14 cellular contexts compared by ENCODE assay signal in genomic region chr7:120733143-120733542, GRCh38.
A peak's percentile ranks its signal among the peaks of the same experiment; 100 is the strongest.
DNase-seq lines count a peak whose midpoint lies in the region; ATAC-seq and TF ChIP-seq lines count a peak whose summit lies in the region.
"Had no signal": no experiment of that assay in that cellular context is flagged by ENCODE, and none has a peak within 500 bp of the region (broad histone marks: within the 10 kb centered on the region; RNA-seq: fewer than 3 reads in every experiment).

No MANE protein-coding gene starts in this region.

- no peaks in the 10 kb centered on the region for H3F3A ChIP-seq in PC-3 (ENCODE audit: low read length, unreplicated experiment)

- no peak overlapping the region for H2BK120ac ChIP-seq in trophoblast cell (ENCODE audit: insufficient read depth, low read length, poor library complexity)

- no peak overlapping the region for H3K14ac ChIP-seq in trophoblast cell (ENCODE audit: low read length)

- no peaks in the 10 kb centered on the region for H3K27me3 ChIP-seq in PC-3 (ENCODE audit: low read length)
- no peaks in the 10 kb centered on the region for H3K27me3 ChIP-seq in trophoblast cell (ENCODE audit: insufficient read depth, low read length)
- H3K27me3 ChIP-seq: ascending aorta, stomach had no signal

- no peaks in the 10 kb centered on the region for H3K79me1 ChIP-seq in trophoblast cell (ENCODE audit: low read length)

- H3K4me1 ChIP-seq in PC-3 (ENCODE audit: insufficient read depth, low read length), result peaks cover 9% of the 10 kb centered on the region
- H3K4me1 ChIP-seq in trophoblast cell (ENCODE audit: control insufficient read depth in 1 of 2, insufficient read depth in 2 of 2, low read length in 2 of 2), result no peaks in the 10 kb centered on the region
- H3K4me1 ChIP-seq: ascending aorta, stomach had no signal

- CTCF ChIA-PET in PC-3 (lab: Charles Lee), result no interaction called here

- DNase-seq in DMS53 treated with DMSO at 0.1 percent for 48 hours (lab: John Stamatoyannopoulos, UW; ENCODE audit: unreplicated experiment) (peak; percentile 36), PC-3 (peak; percentile 66), epithelial cell of proximal tubule (ENCODE audit: low read depth) (peak; percentile 54), trophoblast cell (peak; percentile 20 to 50), caudate nucleus (lab: John Stamatoyannopoulos, UW) (no peak), GM20000 (ENCODE audit: low spot score) (no peak)
- no peak for DNase-seq in activated T-cell treated with anti-CD3 and anti-CD28 coated beads, Interleukin-2, amount 50 U/mL, for 1 hour
- no peak for DNase-seq in activated T-cell treated with anti-CD3 and anti-CD28 coated beads, Interleukin-2, amount 50 U/mL, for 48 hours
- DNase-seq: activated CD4-positive, alpha-beta T cell treated with anti-CD3 and anti-CD28 coated beads for 1 hour; Karpas-422; mucosa of descending colon; NCI-H2081 treated with DMSO at 0.1 percent for 48 hours; stomach had no signal

- no peak overlapping the region for H3K4ac ChIP-seq in trophoblast cell (ENCODE audit: low read depth, low read length)

- H3K4me2 ChIP-seq in PC-3 (ENCODE audit: low read length), result no peak overlapping the region
- H3K4me2 ChIP-seq in trophoblast cell (ENCODE audit: low read length), result no peak overlapping the region

- H3K9me3 ChIP-seq in PC-3 (ENCODE audit: low read length) (no peaks in the 10 kb centered on the region), trophoblast cell (ENCODE audit: insufficient read depth, low read depth, low read length) (no peaks in the 10 kb centered on the region)
- H3K9me3 ChIP-seq: ascending aorta, mucosa of descending colon, stomach had no signal

- POLR2A ChIA-PET in PC-3 (lab: Charles Lee; ENCODE audit: unreplicated experiment), result no interaction called here

- no peak overlapping the region for H3K18ac ChIP-seq in trophoblast cell (ENCODE audit: low read length)

- TF ChIP-seq CTCF in PC-3 (conservative IDR thresholded peaks at IDR 0.05; ENCODE audit: low read depth, low read length) (no peak; the same call in 1 of the 2 replicates), epithelial cell of proximal tubule (conservative IDR thresholded peaks at IDR 0.05; ENCODE audit: low read depth, low read length) (peak; percentile 39), GM20000 (IDR thresholded peaks at IDR 0.05; ENCODE audit: extremely low read depth, missing control alignments) (no peak)

- no peaks in the 10 kb centered on the region for H4K20me1 ChIP-seq in PC-3 (ENCODE audit: low read length)

- H3K9me2 ChIP-seq in PC-3 (replicated peaks; ENCODE audit: low read length), result no peaks in the 10 kb centered on the region

- H3K79me2 ChIP-seq in PC-3 (ENCODE audit: low read length) (no peaks in the 10 kb centered on the region), trophoblast cell (ENCODE audit: control insufficient read depth, insufficient read depth, low read length, poor library complexity) (no peaks in the 10 kb centered on the region)

- 0 out of 2 replicates have a peak overlapping the region, but pooled peaks have one; percentile 33 for H2AFZ ChIP-seq in PC-3 (ENCODE audit: low read length)
- no peak overlapping the region for H2AFZ ChIP-seq in trophoblast cell (ENCODE audit: insufficient read depth, low read length, poor library complexity)

- H4K12ac ChIP-seq in trophoblast cell (ENCODE audit: low read depth, low read length), result no peak overlapping the region

- no CpG with 5 or more reads among the region's 3 CpGs for WGBS in trophoblast cell (ENCODE audit: extremely low coverage, insufficient coverage, insufficient read length)

- H3K23ac ChIP-seq in trophoblast cell (ENCODE audit: low read length), result no peak overlapping the region

- H3K36me3 ChIP-seq in PC-3 (ENCODE audit: low read depth, low read length), result no peaks in the 10 kb centered on the region
- no peaks in the 10 kb centered on the region for H3K36me3 ChIP-seq in trophoblast cell (ENCODE audit: control insufficient read depth in 1 of 2, insufficient read depth in 2 of 2, low read length in 2 of 2)
- H3K36me3 ChIP-seq: ascending aorta, stomach had no signal

- H3K4me3 ChIP-seq in PC-3 (ENCODE audit: low read length) (no peak overlapping the region), epithelial cell of proximal tubule (ENCODE audit: low read depth, low read length) (no peak overlapping the region), trophoblast cell (ENCODE audit: low read depth, low read length) (no peak overlapping the region)
- H3K4me3 ChIP-seq: ascending aorta, mucosa of descending colon, stomach had no signal

- H2BK5ac ChIP-seq in trophoblast cell (ENCODE audit: low read depth, low read length, poor library complexity), result no peak overlapping the region

- H3K27ac ChIP-seq in PC-3 (ENCODE audit: low read length) (no peak overlapping the region; the same call in 1 of the 2 replicates), trophoblast cell (ENCODE audit: low read depth, low read length) (no peak overlapping the region), caudate nucleus (ENCODE audit: low read depth, low read length) (no peak overlapping the region)
- H3K27ac ChIP-seq: ascending aorta, stomach had no signal

- no peak overlapping the region for H3K9ac ChIP-seq in PC-3 (ENCODE audit: low read length)
- no peak overlapping the region for H3K9ac ChIP-seq in trophoblast cell (ENCODE audit: low read length)

- H2BK12ac ChIP-seq in trophoblast cell (ENCODE audit: low read length), result no peak overlapping the region

- H4K8ac ChIP-seq in trophoblast cell (ENCODE audit: low read depth, low read length), result no peak overlapping the region

- BruUV-seq in PC-3 (replicated peaks; lab: Mats Ljungman, UMichigan), result no TSS peak

- no peak overlapping the region for H4K91ac ChIP-seq in trophoblast cell (ENCODE audit: low read depth, low read length)

- intact Hi-C loops in PC-3 (cut with micrococcal nuclease), result loop anchor here (1.0 kb wide), 1 partner anchor 10 kb away; no protein-coding TSS in a partner anchor

- peak; percentile 99 for ATAC-seq in PC-3
- ATAC-seq: mucosa of descending colon had no signal

- no peak overlapping the region for H2AK5ac ChIP-seq in trophoblast cell (ENCODE audit: low read length)

Comparison
In these comparisons a context has a peak if more than half of its experiments do, and no peak if none do; other contexts are left out.
1. DNase-seq: peak in DMS53 treated with DMSO at 0.1 percent for 48 hours (single experiment), PC-3 (single experiment), epithelial cell of proximal tubule (single experiment) and trophoblast cell (2 of 2); none in activated T-cell treated with anti-CD3 and anti-CD28 coated beads, Interleukin-2, amount 50 U/mL, for 1 hour (single experiment), caudate nucleus (0 of 61), activated T-cell treated with anti-CD3 and anti-CD28 coated beads, Interleukin-2, amount 50 U/mL, for 48 hours (0 of 2) and GM20000 (single experiment).